In the genomic region with DNA sequence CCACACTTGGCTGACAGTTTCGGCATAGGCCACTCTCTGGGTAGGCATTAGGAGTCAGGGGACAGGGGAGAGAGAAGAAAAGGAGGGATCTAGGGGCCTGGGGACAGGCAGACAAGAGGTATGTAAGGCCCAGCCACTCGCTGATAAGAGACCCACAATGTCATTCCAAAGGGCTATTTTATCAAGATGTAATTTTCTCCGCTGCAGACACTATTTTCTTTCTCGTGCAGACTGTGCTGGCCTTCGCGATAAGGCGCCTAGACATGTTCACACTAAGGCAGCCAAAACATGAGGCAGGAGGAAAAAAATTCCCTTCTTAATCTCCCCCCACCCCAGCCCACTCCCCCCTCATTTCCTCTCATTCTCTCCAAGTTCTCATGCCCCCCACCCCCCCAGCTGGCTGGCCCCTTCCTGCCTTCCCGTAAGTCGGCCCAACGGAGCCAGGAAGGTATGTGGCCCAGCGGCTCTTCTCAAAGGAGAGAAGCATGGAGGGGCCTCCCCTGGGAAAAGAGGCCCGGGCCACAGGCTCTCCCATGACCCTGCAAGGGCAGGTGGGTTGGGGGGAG, we compare ENCODE assay signal across 17 cellular contexts. TPM values are rescaled to one million over a fixed set of nuclear protein-coding genes. Genes with fewer than 3 reads are reported as not detected.
DNase-seq lines count a peak whose midpoint lies in the region; ATAC-seq and TF ChIP-seq lines count a peak whose summit lies in the region.
"Had no signal": no experiment of that assay in that cellular context is flagged by ENCODE, and none has a peak within 500 bp of the region (broad histone marks: within the 10 kb centered on the region; RNA-seq: fewer than 3 reads in every experiment).

No MANE protein-coding gene starts in this region.

- H3K27ac ChIP-seq in gastroesophageal sphincter (peak overlapping the region in 2 of 4 donors; percentile 14 to 29), upper lobe of left lung (peak overlapping the region; percentile 23 to 73 (median 64))
- H3K27ac ChIP-seq in effector memory CD4-positive, alpha-beta T cell (ENCODE audit: insufficient read depth, low read length, poor library complexity, severe bottlenecking): no peak overlapping the region

- no peak overlapping the region for H3K4me3 Mint-ChIP-seq in activated T-helper 17 cell treated with anti-CD3 and anti-CD28 coated beads, Interleukin-2, amount 50 U/mL, for 72 hours
- no peak overlapping the region for H3K4me3 Mint-ChIP-seq in mesothelial cell of epicardium
- H3K4me3 Mint-ChIP-seq: activated CD4-positive, alpha-beta T cell treated with anti-CD3 and anti-CD28 coated beads, Interleukin-2, amount 10 ng/mL, durations not matched to agents 7 days and 5 days; activated T-cell treated with anti-CD3 and anti-CD28 coated beads, Interleukin-2, amount 50 U/mL, for 72 hours had no signal

- H3K4me3 ChIP-seq in gastroesophageal sphincter: no peak overlapping the region
- no peak overlapping the region for H3K4me3 ChIP-seq in upper lobe of left lung
- no peak overlapping the region for H3K4me3 ChIP-seq in effector memory CD4-positive, alpha-beta T cell (ENCODE audit: insufficient read depth, low read depth, low read length, poor library complexity, severe bottlenecking)

- ATAC-seq in activated T-helper 17 cell treated with anti-CD3 and anti-CD28 coated beads, Interleukin-2, amount 50 U/mL, for 72 hours (replicated peaks): no peak
- peak; percentile 17 for ATAC-seq in gastroesophageal sphincter
- no peak for ATAC-seq in upper lobe of left lung (ENCODE audit: low FRiP score in 2 of 2)
- no peak for ATAC-seq in GM21423 (IDR thresholded peaks at IDR 0.05; ENCODE audit: unreplicated experiment)
- ATAC-seq: activated T-cell treated with anti-CD3 and anti-CD28 coated beads, Interleukin-2, amount 50 U/mL, for 72 hours; stimulated activated naive CD8-positive, alpha-beta T cell treated with anti-CD3 and anti-CD28 coated beads, Interleukin-15, Interleukin-2, amounts not matched to agents 100 U/mL and 50 U/mL, for 24 hours had no signal

- peak overlapping the region; percentile 33 for H3K27ac Mint-ChIP-seq in activated T-helper 17 cell treated with anti-CD3 and anti-CD28 coated beads, Interleukin-2, amount 50 U/mL, for 72 hours
- peak overlapping the region; percentile 97 for H3K27ac Mint-ChIP-seq in mesothelial cell of epicardium
- H3K27ac Mint-ChIP-seq: activated CD4-positive, alpha-beta T cell treated with anti-CD3 and anti-CD28 coated beads, Interleukin-2, amount 10 ng/mL, durations not matched to agents 7 days and 5 days; activated T-cell treated with anti-CD3 and anti-CD28 coated beads, Interleukin-2, amount 50 U/mL, for 72 hours had no signal

- TF ChIP-seq POLR2A in gastroesophageal sphincter (IDR thresholded peaks at IDR 0.05): no peak
- TF ChIP-seq POLR2A in upper lobe of left lung (IDR thresholded peaks at IDR 0.05): no peak

- DNase-seq in mesothelial cell of epicardium (ENCODE audit: low spot score in 2 of 2, unreplicated experiment in 2 of 2) (no peak), upper lobe of left lung (no peak), inferior parietal cortex (ENCODE audit: extremely low spot score) (no peak), HPDE6-E6E7 (ENCODE audit: extremely low spot score) (no peak)
- DNase-seq in effector memory CD4-positive, alpha-beta T cell: no peak
- DNase-seq: activated CD4-positive, alpha-beta T cell treated with anti-CD3 and anti-CD28 coated beads, Interleukin-2, amount 10 ng/mL, durations not matched to agents 7 days and 5 days; activated T-cell treated with anti-CD3 and anti-CD28 coated beads, Interleukin-2, amount 50 U/mL, for 72 hours; amniotic stem cell; head of caudate nucleus; Karpas-422; NCI-H1436; NCI-H510A; stimulated activated naive CD8-positive, alpha-beta T cell treated with anti-CD3 and anti-CD28 coated beads, Interleukin-15, Interleukin-2, amounts not matched to agents 100 U/mL and 50 U/mL, for 24 hours; T-helper 2 cell had no signal

- H3K27me3 Mint-ChIP-seq in activated T-helper 17 cell treated with anti-CD3 and anti-CD28 coated beads, Interleukin-2, amount 50 U/mL, for 72 hours: no peaks in the 10 kb centered on the region
- no peaks in the 10 kb centered on the region for H3K27me3 Mint-ChIP-seq in mesothelial cell of epicardium (ENCODE audit: low read depth)
- H3K27me3 Mint-ChIP-seq: activated CD4-positive, alpha-beta T cell treated with anti-CD3 and anti-CD28 coated beads, Interleukin-2, amount 10 ng/mL, durations not matched to agents 7 days and 5 days had no signal

- H3K4me1 Mint-ChIP-seq in activated T-helper 17 cell treated with anti-CD3 and anti-CD28 coated beads, Interleukin-2, amount 50 U/mL, for 72 hours: no peaks in the 10 kb centered on the region
- H3K4me1 Mint-ChIP-seq in mesothelial cell of epicardium: peaks cover 85% of the 10 kb centered on the region
- H3K4me1 Mint-ChIP-seq: activated CD4-positive, alpha-beta T cell treated with anti-CD3 and anti-CD28 coated beads, Interleukin-2, amount 10 ng/mL, durations not matched to agents 7 days and 5 days had no signal

- 38 to 87% methylated on average over 6 to 7 of the region's 12 CpGs for WGBS in gastroesophageal sphincter (ENCODE audit: low coverage in 1 of 2), 2 donors
- 49 to 64% methylated on average over 7 to 12 of the region's 12 CpGs for WGBS in upper lobe of left lung, 2 donors

- H3K9me3 Mint-ChIP-seq in activated T-helper 17 cell treated with anti-CD3 and anti-CD28 coated beads, Interleukin-2, amount 50 U/mL, for 72 hours: no peaks in the 10 kb centered on the region
- H3K9me3 Mint-ChIP-seq in mesothelial cell of epicardium: no peaks in the 10 kb centered on the region
- H3K9me3 Mint-ChIP-seq: activated CD4-positive, alpha-beta T cell treated with anti-CD3 and anti-CD28 coated beads, Interleukin-2, amount 10 ng/mL, durations not matched to agents 7 days and 5 days; activated T-cell treated with anti-CD3 and anti-CD28 coated beads, Interleukin-2, amount 50 U/mL, for 72 hours had no signal

- no peak for TF ChIP-seq CTCF in gastroesophageal sphincter (IDR thresholded peaks at IDR 0.05)
- TF ChIP-seq CTCF in mesothelial cell of epicardium (IDR thresholded peaks at IDR 0.05; ENCODE audit: unreplicated experiment): no peak
- TF ChIP-seq CTCF in upper lobe of left lung (IDR thresholded peaks at IDR 0.05): no peak

- H3K27me3 ChIP-seq in gastroesophageal sphincter (no peaks in the 10 kb centered on the region), upper lobe of left lung (no peaks in the 10 kb centered on the region)
- no peaks in the 10 kb centered on the region for H3K27me3 ChIP-seq in effector memory CD4-positive, alpha-beta T cell (replicated peaks; ENCODE audit: control insufficient read depth, insufficient read depth, low read length, poor library complexity, severe bottlenecking)

- TF ChIP-seq EP300 in gastroesophageal sphincter (IDR thresholded peaks at IDR 0.05): no peak
- no peak for TF ChIP-seq EP300 in upper lobe of left lung (IDR thresholded peaks at IDR 0.05)

- H3K9me3 ChIP-seq in gastroesophageal sphincter: no peaks in the 10 kb centered on the region
- no peaks in the 10 kb centered on the region for H3K9me3 ChIP-seq in upper lobe of left lung
- H3K9me3 ChIP-seq in effector memory CD4-positive, alpha-beta T cell (ENCODE audit: control insufficient read depth, low read length): no peaks in the 10 kb centered on the region

- H3K4me1 ChIP-seq in gastroesophageal sphincter (peaks cover 0 to 47% (median 22%) of the 10 kb centered on the region in 3 donors), upper lobe of left lung (peaks cover 44 to 52% (median 49%) of the 10 kb centered on the region in 4 donors)
- H3K4me1 ChIP-seq in effector memory CD4-positive, alpha-beta T cell (ENCODE audit: control insufficient read depth, insufficient read depth, low read length, poor library complexity, severe bottlenecking): no peaks in the 10 kb centered on the region

- H3K36me3 ChIP-seq in gastroesophageal sphincter (no peaks in the 10 kb centered on the region), upper lobe of left lung (no peaks in the 10 kb centered on the region)
- no peaks in the 10 kb centered on the region for H3K36me3 ChIP-seq in effector memory CD4-positive, alpha-beta T cell (ENCODE audit: control insufficient read depth, insufficient read depth, low read length)

- H3K36me3 Mint-ChIP-seq in activated T-helper 17 cell treated with anti-CD3 and anti-CD28 coated beads, Interleukin-2, amount 50 U/mL, for 72 hours (ENCODE audit: low read depth): no peaks in the 10 kb centered on the region
- H3K36me3 Mint-ChIP-seq in mesothelial cell of epicardium: no peaks in the 10 kb centered on the region

RNA-seq across cellular contexts. Expression of a gene that starts 44.9 kb away (rescaled TPM):
- total RNA-seq in activated T-helper 17 cell treated with anti-CD3 and anti-CD28 coated beads, Interleukin-2, amount 50 U/mL, for 72 hours: under 1 TPM; 0.04 to 0.37 TPM
- total RNA-seq in gastroesophageal sphincter (10 to 100 TPM; 31.6 to 50.5 (median 37.4) TPM), mesothelial cell of epicardium (84.4 to 86.6 TPM (median 85.3 TPM) in 3 replicates), upper lobe of left lung (100 to 1,000 TPM in 2 of 6 donors, 10 to 100 TPM in 4; 41.9 to 150 (median 84.3) TPM)

Comparison
In these comparisons a context has a peak if more than half of its experiments do, and no peak if none do; other contexts are left out.
1. RNA of a gene that starts 44.9 kb away (total RNA-seq): 41.9 to 150 TPM in upper lobe of left lung, 84.4 to 86.6 TPM in mesothelial cell of epicardium and 31.6 to 50.5 TPM in gastroesophageal sphincter; 0.04 to 0.37 TPM in activated T-helper 17 cell treated with anti-CD3 and anti-CD28 coated beads, Interleukin-2, amount 50 U/mL, for 72 hours; every median in the first group is over 10 times any median in the second.